Comparison of ENCODE assay signal across 36 cellular contexts in the genomic region with DNA sequence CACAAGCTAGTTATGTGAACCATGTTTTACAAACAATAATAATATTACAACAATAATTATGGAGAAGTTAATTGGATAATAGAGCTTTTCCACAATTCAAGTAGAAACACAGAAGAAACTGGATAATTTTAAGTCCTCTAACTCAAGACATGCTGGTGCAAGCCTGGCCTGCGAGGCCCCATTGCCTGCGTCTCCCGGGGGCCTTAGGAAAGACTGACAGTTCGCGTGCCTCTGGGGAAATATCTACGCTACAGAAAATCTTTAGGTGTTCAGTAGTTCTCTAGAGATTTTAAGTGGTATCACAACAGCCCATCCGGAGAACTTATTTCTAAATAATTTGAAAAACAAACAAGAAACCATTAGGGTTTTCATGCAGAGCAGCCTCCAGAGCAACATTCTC. TPM values are rescaled to one million over a fixed set of nuclear protein-coding genes. Genes with fewer than 3 reads are reported as not detected.
"Had no signal": no experiment of that assay in that cellular context is flagged by ENCODE, and none has a peak within 500 bp of the region (broad histone marks: within the 10 kb centered on the region; RNA-seq: fewer than 3 reads in every experiment).

No MANE protein-coding gene starts in this region.

- H3K4me1 ChIP-seq: adrenal gland, Peyer's patch had no signal

- FAIRE-seq: bronchial epithelial cell had no signal

- H3K9ac ChIP-seq: KMS-11 had no signal

- DNase-seq: activated CD4-positive, alpha-beta T cell treated with anti-CD3 and anti-CD28 coated beads for 1 hour; activated CD4-positive, alpha-beta T cell treated with anti-CD3 and anti-CD28 coated beads, Interleukin-2, amount 10 ng/mL, durations not matched to agents 24 days and 14 days; activated CD4-positive, alpha-beta T cell treated with anti-CD3 and anti-CD28 coated beads, Interleukin-2, amount 50 U/mL, for 48 hours; activated CD4-positive, CD25-positive, alpha-beta regulatory T cell; activated CD8-positive, alpha-beta T cell treated with anti-CD3 and anti-CD28 coated beads, Interleukin-2, amount 10 ng/mL, durations not matched to agents 7 days and 5 days; activated gamma-delta T cell treated with Interleukin-2 at 50 U/mL for 16 hours; activated naive CD4-positive, alpha-beta T cell treated with anti-CD3 and anti-CD28 coated beads for 36 hours; activated T-cell treated with anti-CD3 and anti-CD28 coated beads for 4 hours; activated T-cell treated with anti-CD3 and anti-CD28 coated beads, Interleukin-2, amount 50 U/mL, for 4 hours; adrenal gland; caudate nucleus; cerebellar nuclear complex; NCI-H1105; NCI-H1417 treated with DMSO at 0.1 percent for 48 hours; NCI-H1694 treated with DMSO at 0.1 percent for 48 hours; NCI-H2029; NCI-H345; NCI-H526; NCI-H748 treated with DMSO at 0.1 percent for 48 hours; NK-92 treated with Interleukin-12 subunit alpha and Interleukin-12 subunit beta, amount 100 ng/mL, for 24 hours; PC-3; Peyer's patch; RPMI8226; SHP77 treated with DMSO at 0.1 percent for 48 hours; T-cell; T-helper 2 cell; T-helper 9 cell had no signal

- H3K36me3 Mint-ChIP-seq: activated naive CD4-positive, alpha-beta T cell treated with anti-CD3 and anti-CD28 coated beads, Interleukin-2, amount 50 U/mL, for 72 hours; brain; T-cell had no signal

- H3K4me3 ChIP-seq: adrenal gland, Peyer's patch, SJSA1 had no signal

- H3K9me3 ChIP-seq: adrenal gland, Peyer's patch, SJSA1 had no signal

- H3K4me3 Mint-ChIP-seq: activated CD4-positive, alpha-beta T cell treated with anti-CD3 and anti-CD28 coated beads, Interleukin-2, amount 10 ng/mL, durations not matched to agents 24 days and 14 days; activated CD8-positive, alpha-beta T cell treated with anti-CD3 and anti-CD28 coated beads, Interleukin-2, amount 10 ng/mL, durations not matched to agents 7 days and 5 days; activated naive CD4-positive, alpha-beta T cell treated with anti-CD3 and anti-CD28 coated beads for 36 hours; activated T-cell treated with anti-CD3 and anti-CD28 coated beads, Interleukin-2, amount 50 U/mL, for 4 hours; activated T-helper 1 cell treated with anti-CD3 and anti-CD28 coated beads, Interleukin-12 subunit alpha, Interleukin-12 subunit beta, Interleukin-2, Interleukin-4 antibody, amounts not matched to agents 30 ng/mL and 10 ng/mL and 1 ng/mL, durations not matched to agents 14 hours and 24 hours and 36 hours; T-cell had no signal

- H3K4me2 ChIP-seq: KMS-11 had no signal

- H3K27ac Mint-ChIP-seq: activated CD4-positive, alpha-beta T cell treated with anti-CD3 and anti-CD28 coated beads, Interleukin-2, amount 10 ng/mL, durations not matched to agents 24 days and 14 days; activated CD8-positive, alpha-beta T cell treated with anti-CD3 and anti-CD28 coated beads, Interleukin-2, amount 10 ng/mL, durations not matched to agents 7 days and 5 days; activated naive CD4-positive, alpha-beta T cell treated with anti-CD3 and anti-CD28 coated beads for 36 hours; activated naive CD4-positive, alpha-beta T cell treated with anti-CD3 and anti-CD28 coated beads, Interleukin-2, amount 50 U/mL, for 72 hours; activated T-helper 1 cell treated with anti-CD3 and anti-CD28 coated beads, Interleukin-12 subunit alpha, Interleukin-12 subunit beta, Interleukin-2, Interleukin-4 antibody, amounts not matched to agents 30 ng/mL and 10 ng/mL and 1 ng/mL, durations not matched to agents 14 hours and 24 hours and 36 hours; T-cell had no signal

- ATAC-seq: activated CD8-positive, alpha-beta T cell treated with anti-CD3 and anti-CD28 coated beads, Interleukin-2, amount 10 ng/mL, durations not matched to agents 7 days and 5 days; activated naive CD4-positive, alpha-beta T cell treated with anti-CD3 and anti-CD28 coated beads, Interleukin-2, amount 50 U/mL, for 72 hours; activated T-cell treated with anti-CD3 and anti-CD28 coated beads, Interleukin-2, amount 50 U/mL, for 4 hours; PC-3; SK-N-SH treated with all-trans-retinoic acid at 6 μM for 48 hours; T-cell had no signal

- H3K4me1 Mint-ChIP-seq: activated CD4-positive, alpha-beta T cell treated with anti-CD3 and anti-CD28 coated beads, Interleukin-2, amount 10 ng/mL, durations not matched to agents 24 days and 14 days; T-cell had no signal

- H3K27me3 ChIP-seq: Peyer's patch had no signal

- H3K9me3 Mint-ChIP-seq: activated CD4-positive, alpha-beta T cell treated with anti-CD3 and anti-CD28 coated beads, Interleukin-2, amount 10 ng/mL, durations not matched to agents 24 days and 14 days; activated naive CD4-positive, alpha-beta T cell treated with anti-CD3 and anti-CD28 coated beads for 36 hours; activated naive CD4-positive, alpha-beta T cell treated with anti-CD3 and anti-CD28 coated beads, Interleukin-2, amount 50 U/mL, for 72 hours; activated T-cell treated with anti-CD3 and anti-CD28 coated beads, Interleukin-2, amount 50 U/mL, for 4 hours; activated T-helper 1 cell treated with anti-CD3 and anti-CD28 coated beads, Interleukin-12 subunit alpha, Interleukin-12 subunit beta, Interleukin-2, Interleukin-4 antibody, amounts not matched to agents 30 ng/mL and 10 ng/mL and 1 ng/mL, durations not matched to agents 14 hours and 24 hours and 36 hours; brain; T-cell had no signal

- H3K36me3 ChIP-seq: adrenal gland, Peyer's patch, SJSA1 had no signal

- H3K27ac ChIP-seq: adrenal gland, KMS-11, Peyer's patch, SJSA1, VCaP had no signal

RNA-seq across cellular contexts. Expression of gene GAL, which starts 23.2 kb away (rescaled TPM):
- total RNA-seq: activated CD8-positive, alpha-beta T cell treated with anti-CD3 and anti-CD28 coated beads, Interleukin-2, amount 10 ng/mL, durations not matched to agents 7 days and 5 days; M059J; SJSA1 had no signal
